ENCODE assay signal across 10 cellular contexts in the genomic region with DNA sequence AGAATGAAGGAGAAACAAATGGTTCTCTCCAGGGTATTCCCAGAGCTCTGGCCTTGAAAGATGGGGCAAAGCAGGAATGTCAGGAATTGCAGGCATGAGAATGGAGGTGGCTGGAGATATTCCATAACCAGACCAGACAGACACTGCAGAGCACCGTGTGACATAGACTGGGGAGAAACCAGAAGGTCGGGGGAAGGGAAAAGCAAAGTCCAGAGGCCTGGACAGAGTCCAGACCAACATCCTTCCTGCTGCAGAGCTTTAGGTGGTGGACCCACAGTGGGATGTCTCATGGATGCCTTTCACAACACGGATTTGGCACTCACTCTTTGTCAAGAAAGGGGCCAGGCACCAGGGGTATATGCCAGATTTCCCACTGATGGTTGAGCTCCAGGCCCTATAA.
DNase-seq lines count a peak whose midpoint lies in the region; ATAC-seq and TF ChIP-seq lines count a peak whose summit lies in the region.
"Had no signal": no experiment of that assay in that cellular context is flagged by ENCODE, and none has a peak within 500 bp of the region (broad histone marks: within the 10 kb centered on the region; RNA-seq: fewer than 3 reads in every experiment).

No MANE protein-coding gene starts in this region.

- ATAC-seq in activated naive CD8-positive, alpha-beta T cell treated with anti-CD3 and anti-CD28 coated beads, Interleukin-2, amount 50 U/mL, for 24 hours, result no peak
- ATAC-seq in memory B cell (ENCODE audit: low read depth) (no peak), HG02840 (IDR thresholded peaks at IDR 0.05; ENCODE audit: low FRiP score, unreplicated experiment) (no peak), HG02884 (IDR thresholded peaks at IDR 0.05; ENCODE audit: unreplicated experiment) (no peak)
- ATAC-seq in activated CD4-positive, CD25-positive, alpha-beta regulatory T cell treated with anti-CD3 and anti-CD28 coated beads, Interleukin-2, amount 50 U/mL, for 24 hours, result no peak
- ATAC-seq: psoas muscle had no signal

- H3K4me1 Mint-ChIP-seq in activated naive CD8-positive, alpha-beta T cell treated with anti-CD3 and anti-CD28 coated beads, Interleukin-2, amount 50 U/mL, for 24 hours, result peaks cover 61% of the 10 kb centered on the region
- H3K4me1 Mint-ChIP-seq in memory B cell, result peaks cover 31% of the 10 kb centered on the region

- TF ChIP-seq CTCF in AG09309 (IDR thresholded peaks at IDR 0.05; ENCODE audit: control insufficient read depth, insufficient read depth, low read depth, low read length, missing control alignments) (no peak), HFF-Myc (IDR thresholded peaks at IDR 0.05; ENCODE audit: low read depth, low read length, missing control alignments) (no peak)

- peaks cover 33% of the 10 kb centered on the region for H3K36me3 Mint-ChIP-seq in activated naive CD8-positive, alpha-beta T cell treated with anti-CD3 and anti-CD28 coated beads, Interleukin-2, amount 50 U/mL, for 24 hours (ENCODE audit: low read depth)
- peaks cover 2% of the 10 kb centered on the region for H3K36me3 Mint-ChIP-seq in memory B cell

- no peak overlapping the region for H3K4me3 Mint-ChIP-seq in activated naive CD8-positive, alpha-beta T cell treated with anti-CD3 and anti-CD28 coated beads, Interleukin-2, amount 50 U/mL, for 24 hours
- no peak overlapping the region for H3K4me3 Mint-ChIP-seq in memory B cell

- H3K27ac Mint-ChIP-seq in activated naive CD8-positive, alpha-beta T cell treated with anti-CD3 and anti-CD28 coated beads, Interleukin-2, amount 50 U/mL, for 24 hours, result peak overlapping the region; percentile 97
- peak overlapping the region; percentile 99 for H3K27ac Mint-ChIP-seq in memory B cell

- peaks cover 9% of the 10 kb centered on the region for H3K27me3 Mint-ChIP-seq in activated naive CD8-positive, alpha-beta T cell treated with anti-CD3 and anti-CD28 coated beads, Interleukin-2, amount 50 U/mL, for 24 hours
- H3K27me3 Mint-ChIP-seq in memory B cell, result no peaks in the 10 kb centered on the region

- H3K4me3 ChIP-seq in AG09309 (ENCODE audit: control insufficient read depth, low read depth, low read length), result no peak overlapping the region
- no peak overlapping the region for H3K4me3 ChIP-seq in HFF-Myc (replicated peaks; ENCODE audit: low read depth, low read length)
- H3K4me3 ChIP-seq: psoas muscle had no signal

- DNase-seq in AG09309 (ENCODE audit: low read depth) (peak; percentile 94), HFF-Myc (ENCODE audit: extremely low read depth, low read depth) (peak; percentile 58), memory B cell (ENCODE audit: low spot score in 2 of 2) (no peak), SIG-M5 (lab: John Stamatoyannopoulos, UW) (no peak)
- DNase-seq in activated naive CD8-positive, alpha-beta T cell treated with anti-CD3 and anti-CD28 coated beads, Interleukin-2, amount 50 U/mL, for 24 hours, result no peak
- DNase-seq: DMS79, psoas muscle had no signal

- peaks cover 19% of the 10 kb centered on the region for H3K9me3 Mint-ChIP-seq in activated naive CD8-positive, alpha-beta T cell treated with anti-CD3 and anti-CD28 coated beads, Interleukin-2, amount 50 U/mL, for 24 hours
- H3K9me3 Mint-ChIP-seq in memory B cell, result peaks cover 3% of the 10 kb centered on the region

Comparison
In these comparisons a context has a peak if more than half of its experiments do, and no peak if none do; other contexts are left out.
1. DNase-seq: peak in AG09309 (single experiment) and HFF-Myc (single experiment); none in activated naive CD8-positive, alpha-beta T cell treated with anti-CD3 and anti-CD28 coated beads, Interleukin-2, amount 50 U/mL, for 24 hours (single experiment), memory B cell (0 of 2) and SIG-M5 (single experiment).